2 cellular contexts compared by ENCODE assay signal in genomic region chr16:8346291-8346690, GRCh38.
A peak's percentile ranks its signal among the peaks of the same experiment; 100 is the strongest.
TF ChIP-seq lines count a peak whose summit lies in the region.

No MANE protein-coding gene starts in this region.

TF ChIP-seq in K562, 482 proteins besides CTCF, POLR2A, EP300 and RAD21 (continued from another document and continues in another):
- TF ChIP-seq MCM2 (IDR thresholded peaks at IDR 0.05; ENCODE audit: low read depth) (no peak), ZBTB40 (IDR thresholded peaks at IDR 0.05) (peak; percentile 46), ZBTB40 (CRISPR knock-in tag; IDR thresholded peaks at IDR 0.05) (no peak), PTRF (tag; IDR thresholded peaks at IDR 0.05) (no peak), MEF2D (tag; conservative IDR thresholded peaks at IDR 0.05; ENCODE audit: low read depth) (no peak), EHMT2 (IDR thresholded peaks at IDR 0.05) (peak; percentile 99), SREBF1 (IDR thresholded peaks at IDR 0.05; ENCODE audit: borderline replicate concordance, low read depth, low read length) (no peak), MNT (conservative IDR thresholded peaks at IDR 0.05) (peak in 1 of 2 experiments; percentile 53; a peak in 2 of 4 replicates), HCFC1 (IDR thresholded peaks at IDR 0.05; ENCODE audit: low read depth, low read length) (no peak), CHCHD3 (CRISPR knock-in tag; IDR thresholded peaks at IDR 0.05) (no peak), TARDBP (IDR thresholded peaks at IDR 0.05) (no peak), ZBED1 (IDR thresholded peaks at IDR 0.05) (no peak), PURB (CRISPR knock-in tag; IDR thresholded peaks at IDR 0.05; ENCODE audit: low read depth) (no peak), BRD9 (IDR thresholded peaks at IDR 0.05; ENCODE audit: low read depth, partially characterized antibody) (no peak), CXXC5 (CRISPR knock-in tag; IDR thresholded peaks at IDR 0.05) (peak; percentile 22; the same call in 1 of the 2 replicates), PRMT5 (CRISPR knock-in tag; IDR thresholded peaks at IDR 0.05) (peak; percentile 72; the same call in 1 of the 2 replicates)

TF ChIP-seq in neural cell, 6 proteins besides CTCF, POLR2A, EP300 and RAD21:
- TF ChIP-seq REST (IDR thresholded peaks at IDR 0.05; ENCODE audit: borderline replicate concordance) (peak; percentile 45), TAF1 (IDR thresholded peaks at IDR 0.05; ENCODE audit: low read depth) (no peak)
